In the genomic region with DNA sequence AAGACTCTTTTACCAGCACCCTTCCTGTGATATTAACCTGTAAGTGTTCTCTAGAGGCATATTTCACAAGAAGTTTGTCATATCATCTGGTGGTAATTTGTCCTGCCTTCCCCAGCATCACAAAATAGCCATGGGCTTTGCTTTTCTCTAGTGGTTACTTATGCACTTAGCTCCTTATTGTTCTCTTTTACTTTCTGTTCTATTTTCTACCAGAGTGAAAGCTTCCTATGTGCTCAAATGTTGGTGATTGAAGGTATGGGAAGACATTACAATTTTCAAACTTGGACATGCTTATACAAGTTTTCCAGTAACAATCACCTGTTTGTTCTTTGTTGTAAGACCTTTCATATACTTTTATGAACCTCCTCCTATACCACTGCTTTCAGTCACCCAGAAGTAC, we compare ENCODE assay signal across 33 cellular contexts.
A peak's percentile ranks its signal among the peaks of the same experiment; 100 is the strongest.
DNase-seq lines count a peak whose midpoint lies in the region; ATAC-seq, FAIRE-seq and TF ChIP-seq lines count a peak whose summit lies in the region.
"Had no signal": no experiment of that assay in that cellular context is flagged by ENCODE, and none has a peak within 500 bp of the region (broad histone marks: within the 10 kb centered on the region; RNA-seq: fewer than 3 reads in every experiment).

No MANE protein-coding gene starts in this region.

- no peak overlapping the region for H3K9ac ChIP-seq in GM12878 (ENCODE audit: control insufficient read depth, insufficient read depth, low read length)
- no peak overlapping the region for H3K9ac ChIP-seq in trophoblast cell (ENCODE audit: low read length)

- H3K4me1 Mint-ChIP-seq in activated CD8-positive, alpha-beta T cell treated with anti-CD3 and anti-CD28 coated beads for 36 hours (ENCODE audit: low read depth): no peaks in the 10 kb centered on the region
- H3K4me1 Mint-ChIP-seq: activated B cell treated with CpG ODN at 0.5 μM for 24 hours; activated naive CD4-positive, alpha-beta T cell treated with anti-CD3 and anti-CD28 coated beads, Interleukin-2, amount 50 U/mL, for 24 hours; mesothelial cell of epicardium; naive B cell had no signal

- no peaks in the 10 kb centered on the region for H3K4me1 ChIP-seq in GM12878 (ENCODE audit: control insufficient read depth, insufficient read depth, low read length)
- peaks cover 2 to 3% of the 10 kb centered on the region in 2 experiments for H3K4me1 ChIP-seq in trophoblast cell (ENCODE audit: control insufficient read depth in 1 of 2, insufficient read depth in 2 of 2, low read length in 2 of 2)
- H3K4me1 ChIP-seq: esophagus muscularis mucosa, gastrocnemius medialis, HAP-1, left ventricle myocardium inferior, sigmoid colon, uterus had no signal

- no peak overlapping the region for H3K14ac ChIP-seq in trophoblast cell (ENCODE audit: low read length)

- H3K23ac ChIP-seq in trophoblast cell (ENCODE audit: low read length): no peak overlapping the region

- intact Hi-C loops in GM12878 (cut with micrococcal nuclease; ENCODE audit: unreplicated experiment): no loop called here
- intact Hi-C loops in activated CD8-positive, alpha-beta T cell treated with anti-CD3 and anti-CD28 coated beads for 36 hours (cut with micrococcal nuclease): no loop called here

- H3K36me3 Mint-ChIP-seq in activated CD8-positive, alpha-beta T cell treated with anti-CD3 and anti-CD28 coated beads for 36 hours (ENCODE audit: low read depth): no peaks in the 10 kb centered on the region
- H3K36me3 Mint-ChIP-seq: activated naive CD4-positive, alpha-beta T cell treated with anti-CD3 and anti-CD28 coated beads, Interleukin-2, amount 50 U/mL, for 24 hours; CD14-positive monocyte; mesothelial cell of epicardium; naive B cell had no signal

- H2BK120ac ChIP-seq in trophoblast cell (ENCODE audit: insufficient read depth, low read length, poor library complexity): no peak overlapping the region

- no TSS peak for BruUV-seq in GM12878 (replicated peaks; lab: Mats Ljungman, UMichigan)

- H3K27ac Mint-ChIP-seq in activated CD8-positive, alpha-beta T cell treated with anti-CD3 and anti-CD28 coated beads for 36 hours: no peak overlapping the region
- H3K27ac Mint-ChIP-seq: activated B cell treated with CpG ODN at 0.5 μM for 24 hours; activated naive CD4-positive, alpha-beta T cell treated with anti-CD3 and anti-CD28 coated beads, Interleukin-2, amount 50 U/mL, for 24 hours; activated T-helper 2 cell treated with anti-CD3 and anti-CD28 coated beads, Interferon-gamma antibody, Interleukin-2, Interleukin-4, amounts not matched to agents 10 μg/mL and 5 μg/mL and 100 μg/mL, durations not matched to agents 14 hours and 24 hours and 36 hours; mesothelial cell of epicardium; naive B cell had no signal

- H4K12ac ChIP-seq in trophoblast cell (ENCODE audit: low read depth, low read length): no peak overlapping the region

- SMC1A ChIA-PET in GM12878 (lab: Charles Lee; ENCODE audit: uncharacterized antibody, unreplicated experiment): interaction anchor here (1.1 to 1.9 kb wide), 2 partner anchors 33 to 45 kb away, joined by 3 to 5 read pairs; no protein-coding TSS in a partner anchor

- H3K4ac ChIP-seq in trophoblast cell (ENCODE audit: low read depth, low read length): no peak overlapping the region

- no peak for TF ChIP-seq CTCF in GM12878 (IDR thresholded peaks at IDR 0.05 in 2 of 3, conservative IDR thresholded peaks at IDR 0.05 in 1 of 3; ENCODE audit: control insufficient read depth in 2 of 3, extremely low read depth in 1 of 3, insufficient read depth in 1 of 3, low read depth in 3 of 3, low read length in 3 of 3)
- no peak for TF ChIP-seq CTCF in activated CD8-positive, alpha-beta T cell treated with anti-CD3 and anti-CD28 coated beads for 36 hours (IDR thresholded peaks at IDR 0.05)

- no peak overlapping the region for H4K8ac ChIP-seq in trophoblast cell (ENCODE audit: low read depth, low read length)

- H3K4me2 ChIP-seq in GM12878 (ENCODE audit: control insufficient read depth, insufficient read depth) (no peak overlapping the region), trophoblast cell (ENCODE audit: low read length) (no peak overlapping the region)
- H3K4me2 ChIP-seq: hepatocyte had no signal

- no peaks in the 10 kb centered on the region for H3K36me3 ChIP-seq in GM12878 (ENCODE audit: control insufficient read depth in 2 of 2, insufficient read depth in 2 of 2, low read length in 1 of 2)
- no peaks in the 10 kb centered on the region for H3K36me3 ChIP-seq in trophoblast cell (ENCODE audit: control insufficient read depth in 1 of 2, insufficient read depth in 2 of 2, low read length in 2 of 2)
- H3K36me3 ChIP-seq: cardiac muscle cell, esophagus muscularis mucosa, gastrocnemius medialis, HAP-1, left ventricle myocardium inferior, sigmoid colon, SJSA1, thoracic aorta, uterus had no signal

- H3K9me3 Mint-ChIP-seq in activated CD8-positive, alpha-beta T cell treated with anti-CD3 and anti-CD28 coated beads for 36 hours: peaks cover under 1% of the 10 kb centered on the region
- H3K9me3 Mint-ChIP-seq: activated B cell treated with CpG ODN at 0.5 μM for 24 hours; activated naive CD4-positive, alpha-beta T cell treated with anti-CD3 and anti-CD28 coated beads, Interleukin-2, amount 50 U/mL, for 24 hours; activated T-helper 2 cell treated with anti-CD3 and anti-CD28 coated beads, Interferon-gamma antibody, Interleukin-2, Interleukin-4, amounts not matched to agents 10 μg/mL and 5 μg/mL and 100 μg/mL, durations not matched to agents 14 hours and 24 hours and 36 hours; mesothelial cell of epicardium had no signal

- no peak for DNase-seq in GM12878 (ENCODE audit: low read depth, low spot score)
- no peak for DNase-seq in trophoblast cell
- DNase-seq in NCI-H2081 (lab: John Stamatoyannopoulos, UW): no peak
- DNase-seq in GM19238 (ENCODE audit: insufficient read length, low spot score): no peak
- DNase-seq in activated CD8-positive, alpha-beta T cell treated with anti-CD3 and anti-CD28 coated beads for 36 hours: no peak
- DNase-seq: activated B cell treated with CpG ODN at 0.5 μM for 24 hours; activated CD4-positive, alpha-beta T cell treated with anti-CD3 and anti-CD28 coated beads, Interleukin-2, amount 50 U/mL, for 4 hours; activated CD8-positive, alpha-beta memory T cell treated with anti-CD3 and anti-CD28 coated beads, Interleukin-2, amount 50 U/mL, for 48 hours; DMS79 treated with DMSO at 0.1 percent for 48 hours; gastrocnemius medialis; KG1; left ventricle myocardium inferior; naive B cell; NCI-H1694 treated with DMSO at 0.1 percent for 48 hours; NCI-H526; sigmoid colon; stimulated activated naive CD8-positive, alpha-beta T cell treated with anti-CD3 and anti-CD28 coated beads, Interleukin-15, Interleukin-2, amounts not matched to agents 100 U/mL and 50 U/mL, for 24 hours; T-helper 1 cell; uterus had no signal

- no peak overlapping the region for H3K4me3 ChIP-seq in GM12878
- no peak overlapping the region for H3K4me3 ChIP-seq in trophoblast cell (ENCODE audit: low read depth, low read length)
- H3K4me3 ChIP-seq: cardiac muscle cell, coronary artery, esophagus muscularis mucosa, gastrocnemius medialis, HAP-1, hepatocyte, left ventricle myocardium inferior, sigmoid colon, SJSA1, thoracic aorta, uterus had no signal

- H2AK5ac ChIP-seq in trophoblast cell (ENCODE audit: low read length): no peak overlapping the region

- RAD21 ChIA-PET in GM12878 (lab: Charles Lee; ENCODE audit: unreplicated experiment): no interaction called here

- CTCF ChIA-PET in GM12878 (lab: Yijun Ruan, JAX): interaction anchor here (1.0 to 1.1 kb wide), 2 partner anchors 13 to 21 kb away, joined by 3 read pairs; no protein-coding TSS in a partner anchor
- CTCF ChIA-PET in activated CD8-positive, alpha-beta T cell treated with anti-CD3 and anti-CD28 coated beads for 36 hours (lab: Charles Lee): no interaction called here

- H3K27me3 Mint-ChIP-seq in activated CD8-positive, alpha-beta T cell treated with anti-CD3 and anti-CD28 coated beads for 36 hours: no peaks in the 10 kb centered on the region
- H3K27me3 Mint-ChIP-seq: activated B cell treated with CpG ODN at 0.5 μM for 24 hours; activated naive CD4-positive, alpha-beta T cell treated with anti-CD3 and anti-CD28 coated beads, Interleukin-2, amount 50 U/mL, for 24 hours; naive B cell; progenitor cell of endocrine pancreas had no signal

- H4K91ac ChIP-seq in trophoblast cell (ENCODE audit: low read depth, low read length): no peak overlapping the region

- H2BK5ac ChIP-seq in trophoblast cell (ENCODE audit: low read depth, low read length, poor library complexity): no peak overlapping the region

- H3K79me2 ChIP-seq in GM12878 (ENCODE audit: control insufficient read depth, insufficient read depth, low read length): no peaks in the 10 kb centered on the region
- no peaks in the 10 kb centered on the region for H3K79me2 ChIP-seq in trophoblast cell (ENCODE audit: control insufficient read depth, insufficient read depth, low read length, poor library complexity)
- H3K79me2 ChIP-seq: hepatocyte had no signal

- no peak for FAIRE-seq in GM12878 (lab: Jason Lieb, UNC)

- TF ChIP-seq EP300 in GM12878 (IDR thresholded peaks at IDR 0.05; ENCODE audit: borderline replicate concordance in 1 of 2, control insufficient read depth in 1 of 2, low read depth in 2 of 2, low read length in 2 of 2): no peak

- H3K9me3 ChIP-seq in GM12878 (replicated peaks; ENCODE audit: control insufficient read depth, insufficient read depth, low read length) (no peaks in the 10 kb centered on the region), trophoblast cell (ENCODE audit: insufficient read depth, low read depth, low read length) (no peaks in the 10 kb centered on the region)
- H3K9me3 ChIP-seq: esophagus muscularis mucosa, gastrocnemius medialis, HAP-1, left ventricle myocardium inferior, sigmoid colon, SJSA1, thoracic aorta, uterus had no signal

- no peak for TF ChIP-seq POLR2A in GM12878 (IDR thresholded peaks at IDR 0.05; ENCODE audit: low read depth, low read length)

- H3K18ac ChIP-seq in trophoblast cell (ENCODE audit: low read length): no peak overlapping the region

- peaks cover 2% of the 10 kb centered on the region for H3K79me1 ChIP-seq in trophoblast cell (ENCODE audit: low read length)

- H2AFZ ChIP-seq in GM12878 (ENCODE audit: control insufficient read depth, low read depth, low read length): no peak overlapping the region
- no peak overlapping the region for H2AFZ ChIP-seq in trophoblast cell (ENCODE audit: insufficient read depth, low read length, poor library complexity)
- H2AFZ ChIP-seq: hepatocyte had no signal

- ATAC-seq in GM19025 (IDR thresholded peaks at IDR 0.05; ENCODE audit: low read depth, unreplicated experiment) (peak; percentile 58), HG03432 (IDR thresholded peaks at IDR 0.05; ENCODE audit: unreplicated experiment) (peak; percentile 75), GM12878 (peak; percentile 65)
- ATAC-seq in activated CD8-positive, alpha-beta T cell treated with anti-CD3 and anti-CD28 coated beads for 36 hours: no peak
- ATAC-seq: gastrocnemius medialis; stimulated activated naive CD8-positive, alpha-beta T cell treated with anti-CD3 and anti-CD28 coated beads, Interleukin-15, Interleukin-2, amounts not matched to agents 100 U/mL and 50 U/mL, for 24 hours had no signal

- POLR2A ChIA-PET in GM12878 (lab: Charles Lee): no interaction called here
- POLR2A ChIA-PET in activated CD8-positive, alpha-beta T cell treated with anti-CD3 and anti-CD28 coated beads for 36 hours (lab: Charles Lee): no interaction called here

- TF ChIP-seq RAD21 in GM12878 (IDR thresholded peaks at IDR 0.05; ENCODE audit: insufficient read depth, low read depth, low read length): no peak

- H3K4me3 Mint-ChIP-seq in activated CD8-positive, alpha-beta T cell treated with anti-CD3 and anti-CD28 coated beads for 36 hours: no peak overlapping the region
- H3K4me3 Mint-ChIP-seq: activated B cell treated with CpG ODN at 0.5 μM for 24 hours; activated naive CD4-positive, alpha-beta T cell treated with anti-CD3 and anti-CD28 coated beads, Interleukin-2, amount 50 U/mL, for 24 hours; CD14-positive monocyte; mesothelial cell of epicardium; naive B cell had no signal

- H3K27me3 ChIP-seq in GM12878 (replicated peaks in 1 of 2; ENCODE audit: control insufficient read depth in 2 of 2, insufficient read depth in 2 of 2, low read length in 1 of 2) (no peaks in the 10 kb centered on the region), trophoblast cell (ENCODE audit: insufficient read depth, low read length) (no peaks in the 10 kb centered on the region)
- H3K27me3 ChIP-seq: cardiac muscle cell, esophagus muscularis mucosa, gastrocnemius medialis, hepatocyte, sigmoid colon, SJSA1, uterus had no signal

- H3K27ac ChIP-seq in GM12878 (ENCODE audit: control insufficient read depth, insufficient read depth) (no peak overlapping the region), trophoblast cell (ENCODE audit: low read depth, low read length) (peak overlapping the region; percentile 11)
- H3K27ac ChIP-seq: coronary artery, esophagus muscularis mucosa, gastrocnemius medialis, hepatocyte, left ventricle myocardium inferior, sigmoid colon, thoracic aorta, uterus had no signal

- no peak overlapping the region for H2BK12ac ChIP-seq in trophoblast cell (ENCODE audit: low read length)

- in situ Hi-C loops in GM12878 (cut with MboI): no loop called here

- H4K20me1 ChIP-seq in GM12878 (ENCODE audit: control insufficient read depth, insufficient read depth): no peaks in the 10 kb centered on the region
